8 cellular contexts compared by ENCODE assay signal in genomic region chrX:41332408-41332987, GRCh38.
DNase-seq lines count a peak whose midpoint lies in the region; ATAC-seq and TF ChIP-seq lines count a peak whose summit lies in the region.

No MANE protein-coding gene starts in this region.

- H2AFZ ChIP-seq in Loucy (ENCODE audit: low read length), result peak overlapping the region; percentile 49

- H3K4me1 ChIP-seq in Loucy (ENCODE audit: insufficient read depth, low read length, poor library complexity, severe bottlenecking), result peaks cover 10% of the 10 kb centered on the region

- DNase-seq in DMS 273 (lab: John Stamatoyannopoulos, UW; ENCODE audit: unreplicated experiment) (peak; percentile 69), DMS 273 treated with DMSO at 0.1 percent for 48 hours (lab: John Stamatoyannopoulos, UW) (no peak), COR-L47 (lab: John Stamatoyannopoulos, UW) (no peak)
- peak; percentile 6 for DNase-seq in stimulated activated CD8-positive, alpha-beta memory T cell treated with anti-CD3 and anti-CD28 coated beads, Interleukin-15, amount 100 ng/mL, for 24 hours (ENCODE audit: low read depth)

- TF ChIP-seq CTCF in Loucy (conservative IDR thresholded peaks at IDR 0.05; ENCODE audit: low read length), result no peak

- H3K4me3 ChIP-seq in Loucy (ENCODE audit: low read length, poor library complexity, severe bottlenecking) (peak overlapping the region; percentile 100), iPS-18c (ENCODE audit: insufficient read depth, low read depth, low read length) (peak overlapping the region; percentile 56)

- peak overlapping the region; percentile 100 for H3K9ac ChIP-seq in Loucy (ENCODE audit: low read depth, low read length, poor library complexity, severe bottlenecking)

- H3K36me3 ChIP-seq in Loucy (ENCODE audit: insufficient read depth, low read length), result peaks cover 5% of the 10 kb centered on the region; the same call in 1 of the 2 replicates

- H3K27ac ChIP-seq in angular gyrus (ENCODE audit: low read depth, low read length), result peak overlapping the region; percentile 100

- peaks cover 29% of the 10 kb centered on the region for H4K20me1 ChIP-seq in Loucy (ENCODE audit: insufficient read depth, low read length, poor library complexity, severe bottlenecking)

- H3F3A ChIP-seq in Loucy (ENCODE audit: low read depth), result peaks cover 2% of the 10 kb centered on the region; the same call in 1 of the 2 replicates

- H3K4me2 ChIP-seq in Loucy (ENCODE audit: low read depth, low read length, poor library complexity, severe bottlenecking), result peak overlapping the region; percentile 84

- peaks cover 8% of the 10 kb centered on the region for H3K27me3 ChIP-seq in Loucy (ENCODE audit: insufficient read depth, low read length, poor library complexity, severe bottlenecking)

- ATAC-seq in GM21619 (IDR thresholded peaks at IDR 0.05; ENCODE audit: unreplicated experiment), result peak; percentile 4

- no peaks in the 10 kb centered on the region for H3K9me2 ChIP-seq in Loucy (replicated peaks; ENCODE audit: low read depth, low read length)

- no peaks in the 10 kb centered on the region for H3K9me3 ChIP-seq in Loucy (ENCODE audit: insufficient read depth, low read depth, low read length)
- H3K9me3 ChIP-seq in iPS-18c (ENCODE audit: control insufficient read depth, insufficient read depth, low read length), result peaks cover 2% of the 10 kb centered on the region

- H3K79me2 ChIP-seq in Loucy (ENCODE audit: insufficient read depth, low read length), result peaks cover 49% of the 10 kb centered on the region

Comparison
In these comparisons a context has a peak if more than half of its experiments do, and no peak if none do; other contexts are left out.
1. DNase-seq: peak in DMS 273 (single experiment) and stimulated activated CD8-positive, alpha-beta memory T cell treated with anti-CD3 and anti-CD28 coated beads, Interleukin-15, amount 100 ng/mL, for 24 hours (single experiment); none in DMS 273 treated with DMSO at 0.1 percent for 48 hours (single experiment) and COR-L47 (single experiment).